Comparison of ENCODE assay signal across 8 cellular contexts in the genomic region with DNA sequence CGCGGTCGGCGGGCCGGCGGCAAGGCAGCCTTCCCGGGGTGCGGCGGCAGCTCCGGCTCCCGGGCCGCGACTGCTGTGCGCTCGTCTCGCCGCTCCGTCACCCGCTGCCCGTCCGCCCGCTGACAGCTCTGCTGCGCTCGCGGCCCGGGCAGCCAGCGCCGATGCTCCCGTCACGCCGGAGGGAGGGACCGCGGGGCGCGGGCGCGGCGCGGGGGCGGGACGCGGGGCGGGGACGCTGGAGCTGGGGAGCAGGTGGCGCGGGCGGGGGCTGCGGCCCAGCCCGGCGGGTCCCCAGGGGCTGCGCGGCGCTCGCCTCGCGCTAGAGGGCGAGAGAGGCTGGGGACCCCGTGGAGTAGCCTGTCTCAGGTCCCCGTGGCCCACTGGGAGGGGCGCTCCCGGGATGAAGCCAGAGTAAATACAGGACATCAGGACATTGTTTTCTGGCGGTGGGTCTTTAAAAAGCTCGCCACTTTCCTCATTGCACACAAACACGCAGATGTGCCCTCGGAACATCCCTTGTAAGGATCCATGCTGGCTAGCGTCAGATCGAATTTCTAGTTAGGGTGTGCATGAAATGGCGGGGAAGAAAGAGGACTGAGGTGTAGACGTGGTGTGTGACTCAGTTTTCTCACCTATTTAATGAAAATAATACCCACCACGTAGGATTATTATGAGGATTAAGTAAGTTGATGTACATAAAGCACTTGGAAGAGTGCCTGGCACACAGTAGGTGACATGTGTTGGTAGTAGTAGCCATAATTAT. TPM values are rescaled to one million over a fixed set of nuclear protein-coding genes. Genes with fewer than 3 reads are reported as not detected.
DNase-seq lines count a peak whose midpoint lies in the region; ATAC-seq and TF ChIP-seq lines count a peak whose summit lies in the region.

A gene with protein sequence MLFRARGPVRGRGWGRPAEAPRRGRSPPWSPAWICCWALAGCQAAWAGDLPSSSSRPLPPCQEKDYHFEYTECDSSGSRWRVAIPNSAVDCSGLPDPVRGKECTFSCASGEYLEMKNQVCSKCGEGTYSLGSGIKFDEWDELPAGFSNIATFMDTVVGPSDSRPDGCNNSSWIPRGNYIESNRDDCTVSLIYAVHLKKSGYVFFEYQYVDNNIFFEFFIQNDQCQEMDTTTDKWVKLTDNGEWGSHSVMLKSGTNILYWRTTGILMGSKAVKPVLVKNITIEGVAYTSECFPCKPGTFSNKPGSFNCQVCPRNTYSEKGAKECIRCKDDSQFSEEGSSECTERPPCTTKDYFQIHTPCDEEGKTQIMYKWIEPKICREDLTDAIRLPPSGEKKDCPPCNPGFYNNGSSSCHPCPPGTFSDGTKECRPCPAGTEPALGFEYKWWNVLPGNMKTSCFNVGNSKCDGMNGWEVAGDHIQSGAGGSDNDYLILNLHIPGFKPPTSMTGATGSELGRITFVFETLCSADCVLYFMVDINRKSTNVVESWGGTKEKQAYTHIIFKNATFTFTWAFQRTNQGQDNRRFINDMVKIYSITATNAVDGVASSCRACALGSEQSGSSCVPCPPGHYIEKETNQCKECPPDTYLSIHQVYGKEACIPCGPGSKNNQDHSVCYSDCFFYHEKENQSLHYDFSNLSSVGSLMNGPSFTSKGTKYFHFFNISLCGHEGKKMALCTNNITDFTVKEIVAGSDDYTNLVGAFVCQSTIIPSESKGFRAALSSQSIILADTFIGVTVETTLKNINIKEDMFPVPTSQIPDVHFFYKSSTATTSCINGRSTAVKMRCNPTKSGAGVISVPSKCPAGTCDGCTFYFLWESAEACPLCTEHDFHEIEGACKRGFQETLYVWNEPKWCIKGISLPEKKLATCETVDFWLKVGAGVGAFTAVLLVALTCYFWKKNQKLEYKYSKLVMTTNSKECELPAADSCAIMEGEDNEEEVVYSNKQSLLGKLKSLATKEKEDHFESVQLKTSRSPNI (minus strand): TSS at position 130 of the 763 bp plus-strand sequence. CDS start 141 bp downstream, outside the sequence.

- H3K4me1 ChIP-seq in colonic mucosa, result no peaks in the 10 kb centered on the region

- 0 out of 2 replicates have a peak, but pooled peaks have one; percentile 22 for TF ChIP-seq CTCF in AG04450 (IDR thresholded peaks at IDR 0.05; ENCODE audit: low read depth, low read length)
- TF ChIP-seq CTCF in colonic mucosa (IDR thresholded peaks at IDR 0.05), result peak; percentile 18

- H3K4me3 Mint-ChIP-seq in activated CD4-positive, alpha-beta T cell treated with anti-CD3 and anti-CD28 coated beads for 36 hours, result peak within 1 kb of the TSS; percentile 73

- CTCF ChIA-PET in AG04450 (lab: Charles Lee), result interaction anchor here (0.5 to 1.3 kb wide), 2 partner anchors 44 to 109 kb away, joined by 3 to 4 read pairs; no protein-coding TSS in a partner anchor
- CTCF ChIA-PET in activated CD4-positive, alpha-beta T cell treated with anti-CD3 and anti-CD28 coated beads for 36 hours (lab: Charles Lee), result interaction anchor here (1.2 to 1.8 kb wide), 5 partner anchors 90 to 178 kb away, joined by 3 to 8 read pairs (median 6); a partner anchor contains a TSS

- peaks cover 17% of the 10 kb centered on the region for H3K27me3 Mint-ChIP-seq in activated CD4-positive, alpha-beta T cell treated with anti-CD3 and anti-CD28 coated beads for 36 hours

- peak within 1 kb of the TSS; percentile 19 to 74 for H3K9ac ChIP-seq in colonic mucosa (ENCODE audit: low read depth in 2 of 2, low read length in 2 of 2)

- no peak for DNase-seq in AG04450 (ENCODE audit: low read depth, low spot score)
- DNase-seq in NCI-H2227 (lab: John Stamatoyannopoulos, UW; ENCODE audit: unreplicated experiment), result peak; percentile 97
- DNase-seq in activated CD4-positive, alpha-beta T cell treated with anti-CD3 and anti-CD28 coated beads for 36 hours, result peak; percentile 88
- DNase-seq in colonic mucosa, result peak; percentile 81
- peak; percentile 58 to 81 for DNase-seq in left colon
- DNase-seq in stimulated activated CD4-positive, alpha-beta T cell treated with anti-CD3 and anti-CD28 coated beads, Interleukin-2, amount 100 ng/mL, for 24 hours, result peak; percentile 79 to 84

- intact Hi-C loops in activated CD4-positive, alpha-beta T cell treated with anti-CD3 and anti-CD28 coated beads for 36 hours (cut with DNase I, micrococcal nuclease), result loop anchor here (1.0 to 5.0 kb wide), 9 partner anchors 82 to 288 kb away; a partner anchor contains a TSS
- intact Hi-C loops in colonic mucosa (cut with DNase I), result no loop called here
- intact Hi-C loops in left colon (cut with DNase I, micrococcal nuclease), result no loop called here

- no peaks in the 10 kb centered on the region for H3K9me3 Mint-ChIP-seq in activated CD4-positive, alpha-beta T cell treated with anti-CD3 and anti-CD28 coated beads for 36 hours (ENCODE audit: low read depth)

- peaks cover 13% of the 10 kb centered on the region for H3K4me1 Mint-ChIP-seq in activated CD4-positive, alpha-beta T cell treated with anti-CD3 and anti-CD28 coated beads for 36 hours

- H3K9me3 ChIP-seq in AG04450 (ENCODE audit: control insufficient read depth, insufficient read depth, low read length), result no peaks in the 10 kb centered on the region
- no peaks in the 10 kb centered on the region for H3K9me3 ChIP-seq in colonic mucosa

- no peaks in the 10 kb centered on the region for H3K36me3 ChIP-seq in colonic mucosa

- ATAC-seq in GM18870 (IDR thresholded peaks at IDR 0.05; ENCODE audit: unreplicated experiment), result peak; percentile 87
- ATAC-seq in HG03103 (IDR thresholded peaks at IDR 0.05; ENCODE audit: low read depth, unreplicated experiment), result peak; percentile 92
- peak; percentile 95 for ATAC-seq in activated CD4-positive, alpha-beta T cell treated with anti-CD3 and anti-CD28 coated beads for 36 hours
- peak; percentile 99 for ATAC-seq in left colon

- peak within 1 kb of the TSS; percentile 60 for H3K4me3 ChIP-seq in AG04450 (ENCODE audit: low read depth, low read length)
- H3K4me3 ChIP-seq in colonic mucosa, result peak within 1 kb of the TSS; percentile 47

- POLR2A ChIA-PET in AG04450 (lab: Yijun Ruan, JAX), result no interaction called here
- POLR2A ChIA-PET in activated CD4-positive, alpha-beta T cell treated with anti-CD3 and anti-CD28 coated beads for 36 hours (lab: Charles Lee), result interaction anchor here (0.5 to 0.6 kb wide), 2 partner anchors 14 to 64 kb away, joined by 3 to 7 read pairs; no protein-coding TSS in a partner anchor

- H3K27ac ChIP-seq in AG04450 (ENCODE audit: low read depth, low read length), result no peak within 1 kb of the TSS
- H3K27ac ChIP-seq in colonic mucosa, result no peak within 1 kb of the TSS

- peaks cover 8% of the 10 kb centered on the region for H3K27me3 ChIP-seq in AG04450 (ENCODE audit: control insufficient read depth, insufficient read depth, low read length)
- no peaks in the 10 kb centered on the region for H3K27me3 ChIP-seq in colonic mucosa

- H3K27ac Mint-ChIP-seq in activated CD4-positive, alpha-beta T cell treated with anti-CD3 and anti-CD28 coated beads for 36 hours, result peak within 1 kb of the TSS; percentile 63

- no peaks in the 10 kb centered on the region for H3K36me3 Mint-ChIP-seq in activated CD4-positive, alpha-beta T cell treated with anti-CD3 and anti-CD28 coated beads for 36 hours (ENCODE audit: low read depth)

RNA-seq across cellular contexts. Expression of the gene that starts here (rescaled TPM):
- polyA plus RNA-seq in AG04450 (2011; rRNA removed), result 3.4 and 3.9 TPM in 2 replicates
- polyA minus RNA-seq in AG04450 (2011; rRNA and poly(A)+ RNA removed), result 4.5 and 4.8 TPM in 2 replicates
- total RNA-seq in activated CD4-positive, alpha-beta T cell treated with anti-CD3 and anti-CD28 coated beads for 36 hours, result 1 to 10 TPM; 3.9 to 4.4 TPM
- total RNA-seq in colonic mucosa (10 to 100 TPM; 11.8 to 17.1 TPM), left colon (10 to 100 TPM; 12.7 to 14.9 TPM)

Comparison
In these comparisons a context has a peak if more than half of its experiments do, and no peak if none do; other contexts are left out.
1. intact Hi-C loops: an anchor here in activated CD4-positive, alpha-beta T cell treated with anti-CD3 and anti-CD28 coated beads for 36 hours (1.0 to 5.0 kb wide); none called in colonic mucosa and left colon.